In genomic region chr11:16093889-16094653, GRCh38 we compare ENCODE assay signal across 32 cellular contexts.
"Had no signal": no experiment of that assay in that cellular context is flagged by ENCODE, and none has a peak within 500 bp of the region (broad histone marks: within the 10 kb centered on the region; RNA-seq: fewer than 3 reads in every experiment).

No MANE protein-coding gene starts in this region.

- DNase-seq: dermis blood vessel endothelial cell; effector memory CD4-positive, alpha-beta T cell; erythroblast; esophagus squamous epithelium; foreskin melanocyte; glutamatergic neuron; heart right ventricle; hippocampal formation; immature natural killer cell; islet precursor cell; kidney glomerular epithelial cell; left colon; left ventricle myocardium superior; mucosa of descending colon; naive B cell; pancreas; stimulated activated CD4-positive, alpha-beta T cell treated with anti-CD3 and anti-CD28 coated beads, Interleukin-12 subunit alpha, Interleukin-12 subunit beta, amount 100 ng/mL, for 4 hours; stimulated activated CD4-positive, alpha-beta T cell treated with anti-CD3 and anti-CD28 coated beads, Interleukin-1b, Interleukin-23, amount 100 ng/mL, for 48 hours; stimulated activated CD4-positive, alpha-beta T cell treated with anti-CD3 and anti-CD28 coated beads, Interleukin-4, amount 100 ng/mL, for 1 hour; stimulated activated naive CD4-positive, alpha-beta T cell treated with Interleukin-2 at 50 U/mL for 16 hours; stomach; thyroid gland; trophoblast cell had no signal

- FAIRE-seq: endometrium, pancreas had no signal

- H3K4me2 ChIP-seq: smooth muscle cell had no signal

- H3K9me3 ChIP-seq: esophagus squamous epithelium, heart right ventricle, mucosa of descending colon, neutrophil, pancreas, stomach, thyroid gland, vagina had no signal

- ATAC-seq: heart right ventricle; left colon; left ventricle myocardium superior; mucosa of descending colon; natural killer cell treated with Interleukin-12 subunit alpha and Interleukin-12 subunit beta and Interleukin-15 and Interleukin-18, amount 100 ng/mL, for 72 hours; pancreas; sciatic nerve; stimulated activated effector memory CD8-positive, alpha-beta T cell treated with anti-CD3 and anti-CD28 coated beads, Interleukin-12 subunit alpha, Interleukin-12 subunit beta, amount 100 ng/mL, for 72 hours had no signal

- H3K36me3 ChIP-seq: esophagus squamous epithelium, neutrophil, pancreas, stomach, thyroid gland, vagina had no signal

- H3K4me1 ChIP-seq: thyroid gland had no signal

- H3K27me3 ChIP-seq: esophagus squamous epithelium, heart right ventricle, neutrophil, pancreas, stomach, thyroid gland, vagina had no signal

- H3K4me3 ChIP-seq: coronary artery, esophagus squamous epithelium, heart right ventricle, lung, mucosa of descending colon, pancreas, smooth muscle cell, stomach, thyroid gland, vagina had no signal

- H3K27ac ChIP-seq: coronary artery, esophagus squamous epithelium, heart right ventricle, neutrophil, pancreas, stomach, thyroid gland, vagina had no signal
